ENCODE assay signal across 10 cellular contexts in genomic region chr9:99851028-99851822, GRCh38. TPM values are rescaled to one million over a fixed set of nuclear protein-coding genes. Genes with fewer than 3 reads are reported as not detected.
A peak's percentile ranks its signal among the peaks of the same experiment; 100 is the strongest.
DNase-seq lines count a peak whose midpoint lies in the region; ATAC-seq and TF ChIP-seq lines count a peak whose summit lies in the region.
"Had no signal": no experiment of that assay in that cellular context is flagged by ENCODE, and none has a peak within 500 bp of the region (broad histone marks: within the 10 kb centered on the region; RNA-seq: fewer than 3 reads in every experiment).

No MANE protein-coding gene starts in this region.

- peak overlapping the region; percentile 68 to 85 (median 82) for H3K4me3 Mint-ChIP-seq in immature natural killer cell
- H3K4me3 Mint-ChIP-seq in endothelial cell (ENCODE audit: unreplicated experiment) = no peak overlapping the region

- no peak overlapping the region for H3K27ac ChIP-seq in RWPE1
- H3K27ac ChIP-seq: cardiac muscle cell had no signal

- no peak overlapping the region for H3K4me3 ChIP-seq in Jurkat, Clone E6-1 (ENCODE audit: low read length)
- H3K4me3 ChIP-seq: cardiac muscle cell had no signal

- peak; percentile 66 for DNase-seq in Jurkat, Clone E6-1 (ENCODE audit: low read depth, low spot score)
- peak; percentile 71 to 75 (median 72) for DNase-seq in immature natural killer cell
- DNase-seq in RWPE1 (ENCODE audit: low spot score) = no peak
- no peak for DNase-seq in endothelial cell (ENCODE audit: low spot score)
- DNase-seq in NCI-H2171 treated with DMSO at 0.1 percent for 48 hours (lab: John Stamatoyannopoulos, UW) = no peak
- no peak for DNase-seq in Kasumi-1 (lab: John Stamatoyannopoulos, UW)
- DNase-seq: left cardiac atrium had no signal

- peaks cover 0 to 10% (median 3%) of the 10 kb centered on the region in 3 donors for H3K36me3 Mint-ChIP-seq in immature natural killer cell
- peaks cover 4% of the 10 kb centered on the region for H3K36me3 Mint-ChIP-seq in endothelial cell (ENCODE audit: low read depth, unreplicated experiment)

- H3K27me3 Mint-ChIP-seq in immature natural killer cell (ENCODE audit: low read depth in 3 of 3) = peaks cover 0 to 9% (median 5%) of the 10 kb centered on the region in 3 donors
- peaks cover 2% of the 10 kb centered on the region for H3K27me3 Mint-ChIP-seq in endothelial cell (ENCODE audit: unreplicated experiment)

- peak; percentile 98 for ATAC-seq in GM18868 (IDR thresholded peaks at IDR 0.05; ENCODE audit: unreplicated experiment)
- ATAC-seq in GM21723 (IDR thresholded peaks at IDR 0.05; ENCODE audit: unreplicated experiment) = peak; percentile 95

- no peak for TF ChIP-seq CTCF in RWPE1 (conservative IDR thresholded peaks at IDR 0.05; ENCODE audit: low read depth)
- no peak for TF ChIP-seq CTCF in endothelial cell (IDR thresholded peaks at IDR 0.05; ENCODE audit: unreplicated experiment)

- H3K4me1 Mint-ChIP-seq in immature natural killer cell (peaks cover 42 to 59% of the 10 kb centered on the region in 2 donors), endothelial cell (ENCODE audit: unreplicated experiment) (peaks cover 2% of the 10 kb centered on the region)

- H3K27ac Mint-ChIP-seq in immature natural killer cell = peak overlapping the region; percentile 71 to 96 (median 90)
- no peak overlapping the region for H3K27ac Mint-ChIP-seq in endothelial cell (ENCODE audit: unreplicated experiment)

- H3K9me3 Mint-ChIP-seq in immature natural killer cell (no peaks in the 10 kb centered on the region), endothelial cell (ENCODE audit: unreplicated experiment) (no peaks in the 10 kb centered on the region)

- CTCF ChIA-PET in RWPE1 (lab: Yijun Ruan, JAX) = no interaction called here

- POLR2A ChIA-PET in RWPE1 (lab: Yijun Ruan, JAX; ENCODE audit: low non-redundant PET) = no interaction called here

RNA-seq across cellular contexts. Expression of gene NR4A3, which starts 29.5 kb away (rescaled TPM):
- polyA plus RNA-seq in Jurkat, Clone E6-1 (2012; ENCODE audit: insufficient read depth, insufficient read length) = 0.17 TPM
- polyA plus RNA-seq in immature natural killer cell = 1 to 10 TPM in 1 of 3 donors, under 1 TPM in 2; 0.83 to 1.1 (median 0.88) TPM
- total RNA-seq in endothelial cell (ENCODE audit: unreplicated experiment) = 0.18 TPM

RNA-seq across cellular contexts. Expression of gene STX17, which starts 55.2 kb away (rescaled TPM):
- 12.8 TPM for polyA plus RNA-seq in Jurkat, Clone E6-1 (2012; ENCODE audit: insufficient read depth, insufficient read length)
- polyA plus RNA-seq in immature natural killer cell = 10 to 100 TPM; 17.3 to 28.5 (median 18.8) TPM
- 28.5 TPM for total RNA-seq in endothelial cell (ENCODE audit: unreplicated experiment)

Comparison
In these comparisons a context has a peak if more than half of its experiments do, and no peak if none do; other contexts are left out.
1. DNase-seq: peak in Jurkat, Clone E6-1 (single experiment) and immature natural killer cell (3 of 3); none in RWPE1 (single experiment), endothelial cell (single experiment), NCI-H2171 treated with DMSO at 0.1 percent for 48 hours (single experiment) and Kasumi-1 (0 of 2).